1 cellular context compared by ENCODE assay signal in the genomic region with DNA sequence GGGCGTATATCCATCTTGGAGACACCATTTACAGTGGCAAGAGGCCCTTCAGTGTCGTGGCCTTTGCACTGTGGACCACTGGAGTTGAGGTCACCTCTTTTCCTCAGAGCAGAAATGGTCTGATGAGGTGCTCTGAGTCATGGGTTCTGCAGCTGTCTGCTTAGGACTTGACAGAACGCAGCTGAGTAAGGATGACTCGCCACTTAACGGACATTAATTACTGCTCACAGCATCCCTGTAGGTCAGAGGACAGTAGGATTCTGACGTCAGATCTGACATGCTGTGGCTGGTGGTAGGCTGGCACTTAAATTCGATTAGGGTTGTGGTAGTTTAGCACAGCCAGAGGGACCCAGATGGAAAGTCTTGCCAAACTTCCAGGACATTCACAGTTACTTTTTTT.
TF ChIP-seq lines count a peak whose summit lies in the region.

No MANE protein-coding gene starts in this region.

TF ChIP-seq in GM12878, 131 proteins besides CTCF, POLR2A, EP300 and RAD21 (continued from another document):
- TF ChIP-seq, protein P1, sequence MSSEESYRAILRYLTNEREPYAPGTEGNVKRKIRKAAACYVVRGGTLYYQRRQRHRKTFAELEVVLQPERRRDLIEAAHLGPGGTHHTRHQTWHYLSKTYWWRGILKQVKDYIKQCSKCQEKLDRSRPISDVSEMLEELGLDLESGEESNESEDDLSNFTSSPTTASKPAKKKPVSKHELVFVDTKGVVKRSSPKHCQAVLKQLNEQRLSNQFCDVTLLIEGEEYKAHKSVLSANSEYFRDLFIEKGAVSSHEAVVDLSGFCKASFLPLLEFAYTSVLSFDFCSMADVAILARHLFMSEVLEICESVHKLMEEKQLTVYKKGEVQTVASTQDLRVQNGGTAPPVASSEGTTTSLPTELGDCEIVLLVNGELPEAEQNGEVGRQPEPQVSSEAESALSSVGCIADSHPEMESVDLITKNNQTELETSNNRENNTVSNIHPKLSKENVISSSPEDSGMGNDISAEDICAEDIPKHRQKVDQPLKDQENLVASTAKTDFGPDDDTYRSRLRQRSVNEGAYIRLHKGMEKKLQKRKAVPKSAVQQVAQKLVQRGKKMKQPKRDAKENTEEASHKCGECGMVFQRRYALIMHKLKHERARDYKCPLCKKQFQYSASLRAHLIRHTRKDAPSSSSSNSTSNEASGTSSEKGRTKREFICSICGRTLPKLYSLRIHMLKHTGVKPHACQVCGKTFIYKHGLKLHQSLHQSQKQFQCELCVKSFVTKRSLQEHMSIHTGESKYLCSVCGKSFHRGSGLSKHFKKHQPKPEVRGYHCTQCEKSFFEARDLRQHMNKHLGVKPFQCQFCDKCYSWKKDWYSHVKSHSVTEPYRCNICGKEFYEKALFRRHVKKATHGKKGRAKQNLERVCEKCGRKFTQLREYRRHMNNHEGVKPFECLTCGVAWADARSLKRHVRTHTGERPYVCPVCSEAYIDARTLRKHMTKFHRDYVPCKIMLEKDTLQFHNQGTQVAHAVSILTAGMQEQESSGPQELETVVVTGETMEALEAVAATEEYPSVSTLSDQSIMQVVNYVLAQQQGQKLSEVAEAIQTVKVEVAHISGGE (CRISPR knock-in tag; IDR thresholded peaks at IDR 0.05) = no peak
